ENCODE assay signal across 8 cellular contexts in genomic region chr9:129258124-129258822, GRCh38.
DNase-seq lines count a peak whose midpoint lies in the region; ATAC-seq and TF ChIP-seq lines count a peak whose summit lies in the region.

No MANE protein-coding gene starts in this region.

- DNase-seq in GM10266 (ENCODE audit: extremely low spot score) (peak; percentile 88), NCI-H1417 treated with DMSO at 0.1 percent for 48 hours (lab: John Stamatoyannopoulos, UW) (peak; percentile 88), choroid plexus epithelial cell (ENCODE audit: low read depth) (peak; percentile 94), kidney glomerular epithelial cell (lab: John Stamatoyannopoulos, UW) (peak; percentile 31)
- DNase-seq in activated CD4-positive, alpha-beta T cell treated with anti-CD3 and anti-CD28 coated beads, Interleukin-2, amount 50 U/mL, for 24 hours (ENCODE audit: low read depth in 1 of 2, low spot score in 1 of 2) = peak; percentile 70 to 88
- peak; percentile 89 to 91 for DNase-seq in stimulated activated CD4-positive, alpha-beta T cell treated with anti-CD3 and anti-CD28 coated beads, Interleukin-15, amount 100 ng/mL, for 48 hours (ENCODE audit: low read depth in 2 of 2)

- TF ChIP-seq CTCF in GM10266 (IDR thresholded peaks at IDR 0.05; ENCODE audit: control insufficient read depth, insufficient read depth, low read depth, missing control alignments) = no peak
- no peak for TF ChIP-seq CTCF in choroid plexus epithelial cell (conservative IDR thresholded peaks at IDR 0.05; ENCODE audit: low read depth, low read length)

- peak overlapping the region; percentile 45 for H3K4me3 ChIP-seq in choroid plexus epithelial cell (ENCODE audit: low read depth, low read length)

- ATAC-seq in HG03439 (IDR thresholded peaks at IDR 0.05; ENCODE audit: unreplicated experiment) (no peak), HG02840 (IDR thresholded peaks at IDR 0.05; ENCODE audit: low FRiP score, unreplicated experiment) (no peak)

Comparison
In these comparisons a context has a peak if more than half of its experiments do, and no peak if none do; other contexts are left out.
1. DNase-seq: peak in every context shown above with its lines; median percentile 94 in choroid plexus epithelial cell; 90 in stimulated activated CD4-positive, alpha-beta T cell treated with anti-CD3 and anti-CD28 coated beads, Interleukin-15, amount 100 ng/mL, for 48 hours; 88 in GM10266; 88 in NCI-H1417 treated with DMSO at 0.1 percent for 48 hours; 79 in activated CD4-positive, alpha-beta T cell treated with anti-CD3 and anti-CD28 coated beads, Interleukin-2, amount 50 U/mL, for 24 hours; 31 in kidney glomerular epithelial cell.